In the genomic region with DNA sequence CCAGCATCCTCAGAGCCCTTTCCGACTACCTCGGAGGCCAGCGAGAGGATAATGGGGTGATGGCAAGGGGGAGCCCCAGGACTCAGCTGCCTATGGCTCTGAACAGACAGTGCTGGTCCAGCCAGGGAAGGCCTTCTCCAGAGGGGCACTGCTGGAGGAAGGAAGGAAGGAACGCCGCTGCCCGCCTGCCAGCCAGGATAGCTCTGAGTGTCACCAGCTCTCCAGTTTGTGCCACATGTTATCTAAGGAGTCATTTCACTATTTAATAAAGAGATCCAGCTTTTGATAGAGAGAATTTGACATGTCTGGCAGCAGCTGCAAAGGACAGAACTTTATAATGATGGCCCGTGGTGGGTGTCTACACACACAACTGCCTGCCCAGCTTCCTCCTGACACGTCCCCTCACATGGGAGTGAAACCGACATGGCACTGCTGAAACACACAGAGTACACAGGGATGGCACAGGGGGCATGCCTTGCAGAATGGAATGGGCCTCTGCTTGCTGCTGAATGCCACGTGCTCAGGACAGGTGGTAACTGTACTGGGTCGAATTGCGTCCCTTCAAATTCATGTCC, we compare ENCODE assay signal across 1 cellular context.
TF ChIP-seq lines count a peak whose summit lies in the region.

No MANE protein-coding gene starts in this region.

TF ChIP-seq in IMR-90, 13 proteins besides CTCF, POLR2A, EP300 and RAD21 (continued from another document):
- TF ChIP-seq FOS (IDR thresholded peaks at IDR 0.05; ENCODE audit: low read depth, low read length) (no peak), NFE2L2 (IDR thresholded peaks at IDR 0.05; ENCODE audit: low read depth, low read length) (no peak), SMC3 (IDR thresholded peaks at IDR 0.05; ENCODE audit: low read depth, low read length) (no peak), CEBPB (IDR thresholded peaks at IDR 0.05; ENCODE audit: low read depth, low read length) (no peak), RFX5 (IDR thresholded peaks at IDR 0.05; ENCODE audit: low read depth, low read length) (no peak), MAFK (IDR thresholded peaks at IDR 0.05; ENCODE audit: low read depth, low read length) (no peak), BHLHE40 (IDR thresholded peaks at IDR 0.05; ENCODE audit: low read depth, low read length) (no peak), RCOR1 (IDR thresholded peaks at IDR 0.05; ENCODE audit: insufficient replicate concordance, low read length) (no peak)
- TF ChIP-seq, protein P1, sequence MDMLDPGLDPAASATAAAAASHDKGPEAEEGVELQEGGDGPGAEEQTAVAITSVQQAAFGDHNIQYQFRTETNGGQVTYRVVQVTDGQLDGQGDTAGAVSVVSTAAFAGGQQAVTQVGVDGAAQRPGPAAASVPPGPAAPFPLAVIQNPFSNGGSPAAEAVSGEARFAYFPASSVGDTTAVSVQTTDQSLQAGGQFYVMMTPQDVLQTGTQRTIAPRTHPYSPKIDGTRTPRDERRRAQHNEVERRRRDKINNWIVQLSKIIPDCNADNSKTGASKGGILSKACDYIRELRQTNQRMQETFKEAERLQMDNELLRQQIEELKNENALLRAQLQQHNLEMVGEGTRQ (IDR thresholded peaks at IDR 0.05; ENCODE audit: low read depth, low read length): no peak
